9 cellular contexts compared by ENCODE assay signal in the genomic region with DNA sequence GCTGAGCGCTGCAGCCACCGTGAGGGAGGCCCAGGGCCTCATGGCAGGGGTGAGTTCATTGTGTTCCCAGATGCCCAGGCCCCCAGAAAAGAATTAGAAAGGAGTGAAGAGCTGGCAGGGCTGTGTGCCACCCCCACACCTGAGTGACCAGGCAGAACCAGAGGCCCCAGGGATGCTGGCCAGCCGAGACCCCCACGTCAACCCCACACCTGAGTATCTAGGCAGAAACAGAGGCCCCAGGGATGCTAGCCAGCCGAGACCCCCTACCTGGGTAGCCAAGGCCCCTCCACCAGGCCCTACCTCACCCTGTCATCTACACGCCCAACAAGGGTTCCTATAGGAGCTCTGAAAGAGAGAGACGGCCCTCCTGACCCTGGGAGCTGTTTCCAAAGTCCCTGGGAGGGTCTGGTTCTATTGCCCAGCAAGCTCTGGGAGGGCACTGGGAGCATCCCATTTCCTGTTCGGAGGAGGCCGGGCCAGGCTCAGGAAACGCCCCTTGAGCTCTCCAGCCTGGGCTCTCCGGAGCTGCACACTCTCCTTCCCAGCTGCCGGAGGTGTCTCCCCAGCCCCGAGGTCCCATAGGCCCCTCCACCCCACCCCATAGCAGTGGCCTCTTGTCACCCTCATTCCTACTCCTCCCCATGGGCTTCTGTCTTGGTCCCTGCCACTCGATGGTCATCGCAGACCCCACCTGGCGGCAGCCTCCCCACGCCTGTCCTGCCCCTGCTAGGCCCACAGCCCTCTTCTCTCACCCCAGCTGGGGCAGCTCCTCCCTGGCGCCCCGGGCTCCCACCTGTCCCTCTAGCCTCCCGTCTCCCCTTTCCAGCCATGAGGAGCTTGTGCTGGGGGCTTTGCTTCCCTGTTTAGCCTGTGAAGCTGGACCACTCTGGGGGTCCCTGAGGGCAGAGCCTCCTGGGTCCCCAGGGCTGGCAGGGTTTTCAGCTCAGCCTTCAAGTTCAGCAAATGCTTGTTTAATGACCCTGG. TPM values are rescaled to one million over a fixed set of nuclear protein-coding genes. Genes with fewer than 3 reads are reported as not detected.
A peak's percentile ranks its signal among the peaks of the same experiment; 100 is the strongest.
DNase-seq lines count a peak whose midpoint lies in the region; ATAC-seq lines count a peak whose summit lies in the region.
"Had no signal": no experiment of that assay in that cellular context is flagged by ENCODE, and none has a peak within 500 bp of the region (broad histone marks: within the 10 kb centered on the region; RNA-seq: fewer than 3 reads in every experiment).

No MANE protein-coding gene starts in this region.

- peak overlapping the region; percentile 81 for H3K4me3 Mint-ChIP-seq in activated CD4-positive, alpha-beta T cell treated with anti-CD3 and anti-CD28 coated beads for 36 hours
- peak overlapping the region; percentile 94 for H3K4me3 Mint-ChIP-seq in activated CD8-positive, alpha-beta T cell treated with anti-CD3 and anti-CD28 coated beads, Interleukin-2, amount 10 ng/mL, durations not matched to agents 7 days and 5 days
- H3K4me3 Mint-ChIP-seq in stimulated activated effector memory CD8-positive, alpha-beta T cell treated with anti-CD3 and anti-CD28 coated beads, Interleukin-12 subunit alpha, Interleukin-12 subunit beta, amount 100 ng/mL, for 72 hours, result peak overlapping the region; percentile 89

- no peaks in the 10 kb centered on the region for H3K27me3 Mint-ChIP-seq in activated CD4-positive, alpha-beta T cell treated with anti-CD3 and anti-CD28 coated beads for 36 hours
- no peaks in the 10 kb centered on the region for H3K27me3 Mint-ChIP-seq in activated CD8-positive, alpha-beta T cell treated with anti-CD3 and anti-CD28 coated beads, Interleukin-2, amount 10 ng/mL, durations not matched to agents 7 days and 5 days (ENCODE audit: low read depth)

- no peaks in the 10 kb centered on the region for H3K9me3 Mint-ChIP-seq in activated CD4-positive, alpha-beta T cell treated with anti-CD3 and anti-CD28 coated beads for 36 hours (ENCODE audit: low read depth)
- no peaks in the 10 kb centered on the region for H3K9me3 Mint-ChIP-seq in activated CD8-positive, alpha-beta T cell treated with anti-CD3 and anti-CD28 coated beads, Interleukin-2, amount 10 ng/mL, durations not matched to agents 7 days and 5 days (ENCODE audit: insufficient read depth)
- no peaks in the 10 kb centered on the region for H3K9me3 Mint-ChIP-seq in stimulated activated effector memory CD8-positive, alpha-beta T cell treated with anti-CD3 and anti-CD28 coated beads, Interleukin-12 subunit alpha, Interleukin-12 subunit beta, amount 100 ng/mL, for 72 hours

- H3K36me3 Mint-ChIP-seq in activated CD4-positive, alpha-beta T cell treated with anti-CD3 and anti-CD28 coated beads for 36 hours (ENCODE audit: low read depth), result no peaks in the 10 kb centered on the region
- peaks cover 15% of the 10 kb centered on the region for H3K36me3 Mint-ChIP-seq in activated CD8-positive, alpha-beta T cell treated with anti-CD3 and anti-CD28 coated beads, Interleukin-2, amount 10 ng/mL, durations not matched to agents 7 days and 5 days (ENCODE audit: low read depth)
- H3K36me3 Mint-ChIP-seq in stimulated activated effector memory CD8-positive, alpha-beta T cell treated with anti-CD3 and anti-CD28 coated beads, Interleukin-12 subunit alpha, Interleukin-12 subunit beta, amount 100 ng/mL, for 72 hours, result no peaks in the 10 kb centered on the region

- no peak for DNase-seq in activated CD4-positive, alpha-beta T cell treated with anti-CD3 and anti-CD28 coated beads for 36 hours
- no peak for DNase-seq in activated CD4-positive, alpha-beta T cell treated with anti-CD3 and anti-CD28 coated beads for 4 hours
- DNase-seq in activated CD8-positive, alpha-beta T cell treated with anti-CD3 and anti-CD28 coated beads, Interleukin-2, amount 10 ng/mL, durations not matched to agents 7 days and 5 days, result peak; percentile 20
- DNase-seq in islet precursor cell (peak; percentile 56), NCI-H1048 (lab: John Stamatoyannopoulos, UW) (no peak), NCI-H2081 treated with DMSO at 0.1 percent for 48 hours (lab: John Stamatoyannopoulos, UW) (no peak), NCI-H1092 (lab: John Stamatoyannopoulos, UW) (no peak)
- no peak for DNase-seq in stimulated activated effector memory CD8-positive, alpha-beta T cell treated with anti-CD3 and anti-CD28 coated beads, Interleukin-12 subunit alpha, Interleukin-12 subunit beta, amount 100 ng/mL, for 72 hours (ENCODE audit: low spot score in 2 of 2)
- DNase-seq: NCI-H2107 had no signal

- POLR2A ChIA-PET in activated CD4-positive, alpha-beta T cell treated with anti-CD3 and anti-CD28 coated beads for 36 hours (lab: Charles Lee), result interaction anchor here (1.0 kb wide), 1 partner anchor 106 kb away, joined by 3 read pairs; no protein-coding TSS in a partner anchor
- POLR2A ChIA-PET in activated CD8-positive, alpha-beta T cell treated with anti-CD3 and anti-CD28 coated beads, Interleukin-2, amount 10 ng/mL, durations not matched to agents 7 days and 5 days (lab: Charles Lee), result interaction anchor here (1.0 to 2.2 kb wide), 4 partner anchors 11 to 96 kb away, joined by 4 to 13 read pairs (median 5); partner anchors contain the start of genes CD81 and TSSC4

- peaks cover 53% of the 10 kb centered on the region for H3K4me1 Mint-ChIP-seq in activated CD4-positive, alpha-beta T cell treated with anti-CD3 and anti-CD28 coated beads for 36 hours
- peaks cover 59% of the 10 kb centered on the region for H3K4me1 Mint-ChIP-seq in activated CD8-positive, alpha-beta T cell treated with anti-CD3 and anti-CD28 coated beads, Interleukin-2, amount 10 ng/mL, durations not matched to agents 7 days and 5 days (ENCODE audit: low read depth)
- H3K4me1 Mint-ChIP-seq in stimulated activated effector memory CD8-positive, alpha-beta T cell treated with anti-CD3 and anti-CD28 coated beads, Interleukin-12 subunit alpha, Interleukin-12 subunit beta, amount 100 ng/mL, for 72 hours, result peaks cover 75% of the 10 kb centered on the region

- ATAC-seq in activated CD4-positive, alpha-beta T cell treated with anti-CD3 and anti-CD28 coated beads for 36 hours, result no peak
- ATAC-seq in activated CD8-positive, alpha-beta T cell treated with anti-CD3 and anti-CD28 coated beads, Interleukin-2, amount 10 ng/mL, durations not matched to agents 7 days and 5 days, result no peak
- ATAC-seq in stimulated activated effector memory CD8-positive, alpha-beta T cell treated with anti-CD3 and anti-CD28 coated beads, Interleukin-12 subunit alpha, Interleukin-12 subunit beta, amount 100 ng/mL, for 72 hours, result no peak

- intact Hi-C loops in activated CD4-positive, alpha-beta T cell treated with anti-CD3 and anti-CD28 coated beads for 36 hours (cut with DNase I, micrococcal nuclease), result loop anchor here (1.0 kb wide), 1 partner anchor 116 kb away; no protein-coding TSS in a partner anchor

- no peak overlapping the region for H3K27ac Mint-ChIP-seq in activated CD4-positive, alpha-beta T cell treated with anti-CD3 and anti-CD28 coated beads for 36 hours
- H3K27ac Mint-ChIP-seq in activated CD8-positive, alpha-beta T cell treated with anti-CD3 and anti-CD28 coated beads, Interleukin-2, amount 10 ng/mL, durations not matched to agents 7 days and 5 days, result peak overlapping the region; percentile 74
- peak overlapping the region; percentile 98 for H3K27ac Mint-ChIP-seq in stimulated activated effector memory CD8-positive, alpha-beta T cell treated with anti-CD3 and anti-CD28 coated beads, Interleukin-12 subunit alpha, Interleukin-12 subunit beta, amount 100 ng/mL, for 72 hours

- CTCF ChIA-PET in activated CD4-positive, alpha-beta T cell treated with anti-CD3 and anti-CD28 coated beads for 36 hours (lab: Charles Lee), result interaction anchor here (0.5 to 6.7 kb wide), 22 partner anchors 10 to 806 kb away, joined by 3 to 102 read pairs (median 4); partner anchors contain the start of gene TSSC4
- CTCF ChIA-PET in activated CD8-positive, alpha-beta T cell treated with anti-CD3 and anti-CD28 coated beads, Interleukin-2, amount 10 ng/mL, durations not matched to agents 7 days and 5 days (lab: Charles Lee), result interaction anchor here (0.6 to 12.4 kb wide), 42 partner anchors 8 to 587 kb away, joined by 3 to 351 read pairs (median 5); partner anchors contain the start of genes CD81, KCNQ1 and TSSC4

RNA-seq across cellular contexts. Expression of gene TSPAN32, which starts 2.6 kb away (rescaled TPM):
- total RNA-seq in activated CD4-positive, alpha-beta T cell treated with anti-CD3 and anti-CD28 coated beads for 36 hours, result 1 to 10 TPM; 6.0 to 7.6 TPM
- total RNA-seq in activated CD8-positive, alpha-beta T cell treated with anti-CD3 and anti-CD28 coated beads, Interleukin-2, amount 10 ng/mL, durations not matched to agents 7 days and 5 days, result 10 to 100 TPM; 39.7 to 47.0 TPM

RNA-seq across cellular contexts. Expression of gene C11orf21, which starts 2.7 kb away (rescaled TPM):
- total RNA-seq in activated CD4-positive, alpha-beta T cell treated with anti-CD3 and anti-CD28 coated beads for 36 hours, result 1 to 10 TPM; 6.7 to 8.3 TPM
- total RNA-seq in activated CD8-positive, alpha-beta T cell treated with anti-CD3 and anti-CD28 coated beads, Interleukin-2, amount 10 ng/mL, durations not matched to agents 7 days and 5 days, result 10 to 100 TPM; 37.1 to 43.2 TPM

RNA-seq across cellular contexts. Expression of gene ASCL2, which starts 34.1 kb away (rescaled TPM):
- total RNA-seq in activated CD4-positive, alpha-beta T cell treated with anti-CD3 and anti-CD28 coated beads for 36 hours, result 1 to 10 TPM; 2.0 to 2.7 TPM
- under 1 TPM; 0.13 to 0.53 TPM for total RNA-seq in activated CD8-positive, alpha-beta T cell treated with anti-CD3 and anti-CD28 coated beads, Interleukin-2, amount 10 ng/mL, durations not matched to agents 7 days and 5 days

Comparison
In these comparisons a context has a peak if more than half of its experiments do, and no peak if none do; other contexts are left out.
1. DNase-seq: peak in activated CD8-positive, alpha-beta T cell treated with anti-CD3 and anti-CD28 coated beads, Interleukin-2, amount 10 ng/mL, durations not matched to agents 7 days and 5 days (single experiment) and islet precursor cell (single experiment); none in activated CD4-positive, alpha-beta T cell treated with anti-CD3 and anti-CD28 coated beads for 36 hours (single experiment), activated CD4-positive, alpha-beta T cell treated with anti-CD3 and anti-CD28 coated beads for 4 hours (0 of 2), stimulated activated effector memory CD8-positive, alpha-beta T cell treated with anti-CD3 and anti-CD28 coated beads, Interleukin-12 subunit alpha, Interleukin-12 subunit beta, amount 100 ng/mL, for 72 hours (0 of 2), NCI-H1048 (single experiment), NCI-H2081 treated with DMSO at 0.1 percent for 48 hours (single experiment) and NCI-H1092 (single experiment).
2. RNA of gene TSPAN32, which starts 2.6 kb away (total RNA-seq): 39.7 to 47.0 TPM in activated CD8-positive, alpha-beta T cell treated with anti-CD3 and anti-CD28 coated beads, Interleukin-2, amount 10 ng/mL, durations not matched to agents 7 days and 5 days; 6.0 to 7.6 TPM in activated CD4-positive, alpha-beta T cell treated with anti-CD3 and anti-CD28 coated beads for 36 hours; every median in the first group is over 4 times any median in the second.
3. RNA of gene C11orf21, which starts 2.7 kb away (total RNA-seq): 37.1 to 43.2 TPM in activated CD8-positive, alpha-beta T cell treated with anti-CD3 and anti-CD28 coated beads, Interleukin-2, amount 10 ng/mL, durations not matched to agents 7 days and 5 days; 6.7 to 8.3 TPM in activated CD4-positive, alpha-beta T cell treated with anti-CD3 and anti-CD28 coated beads for 36 hours; every median in the first group is over 4 times any median in the second.
4. Peak in every context shown above with its lines, with median percentiles within 50 percentile points of each other: H3K4me3 Mint-ChIP-seq.